In genomic region chr20:44500221-44500620, GRCh38 we compare ENCODE assay signal across 15 cellular contexts.
"Had no signal": no experiment of that assay in that cellular context is flagged by ENCODE, and none has a peak within 500 bp of the region (broad histone marks: within the 10 kb centered on the region; RNA-seq: fewer than 3 reads in every experiment).

No MANE protein-coding gene starts in this region.

- H3K27me3 Mint-ChIP-seq: activated CD8-positive, alpha-beta memory T cell treated with anti-CD3 and anti-CD28 coated beads, Interleukin-2, amount 10 ng/mL, durations not matched to agents 7 days and 5 days; activated CD8-positive, alpha-beta T cell treated with anti-CD3 and anti-CD28 coated beads for 36 hours had no signal

- H3K4me3 ChIP-seq: upper lobe of right lung had no signal

- H3K9me3 Mint-ChIP-seq: activated CD8-positive, alpha-beta T cell treated with anti-CD3 and anti-CD28 coated beads for 36 hours had no signal

- DNase-seq: activated CD4-positive, alpha-beta T cell treated with anti-CD3 and anti-CD28 coated beads for 48 hours; activated CD8-positive, alpha-beta memory T cell treated with anti-CD3 and anti-CD28 coated beads, Interleukin-2, amount 10 ng/mL, durations not matched to agents 7 days and 5 days; activated CD8-positive, alpha-beta T cell treated with anti-CD3 and anti-CD28 coated beads for 36 hours; activated T-cell treated with anti-CD3 and anti-CD28 coated beads for 4 hours; amygdala; hippocampal formation; kidney glomerular epithelial cell; nucleus accumbens; stimulated activated CD4-positive, alpha-beta T cell treated with anti-CD3 and anti-CD28 coated beads, Interleukin-2, amount 100 ng/mL, for 48 hours; stimulated activated CD8-positive, alpha-beta memory T cell treated with anti-CD3 and anti-CD28 coated beads, Interleukin-4, amount 100 ng/mL, for 48 hours; stimulated activated naive CD8-positive, alpha-beta T cell treated with anti-CD3 and anti-CD28 coated beads, Interleukin-15, Interleukin-2, amounts not matched to agents 100 U/mL and 50 U/mL, for 24 hours; upper lobe of right lung had no signal

- FAIRE-seq: bronchial epithelial cell, endometrium had no signal

- H3K9me3 ChIP-seq: upper lobe of right lung had no signal

- H3K27ac Mint-ChIP-seq: activated CD8-positive, alpha-beta memory T cell treated with anti-CD3 and anti-CD28 coated beads, Interleukin-2, amount 10 ng/mL, durations not matched to agents 7 days and 5 days; activated CD8-positive, alpha-beta T cell treated with anti-CD3 and anti-CD28 coated beads for 36 hours had no signal

- H3K27me3 ChIP-seq: upper lobe of right lung had no signal

- H3K27ac ChIP-seq: upper lobe of right lung had no signal

- H3K4me3 Mint-ChIP-seq: activated CD8-positive, alpha-beta memory T cell treated with anti-CD3 and anti-CD28 coated beads, Interleukin-2, amount 10 ng/mL, durations not matched to agents 7 days and 5 days; activated CD8-positive, alpha-beta T cell treated with anti-CD3 and anti-CD28 coated beads for 36 hours had no signal

- ATAC-seq: activated CD8-positive, alpha-beta memory T cell treated with anti-CD3 and anti-CD28 coated beads, Interleukin-2, amount 10 ng/mL, durations not matched to agents 7 days and 5 days; activated CD8-positive, alpha-beta T cell treated with anti-CD3 and anti-CD28 coated beads for 36 hours; SK-N-SH treated with all-trans-retinoic acid at 6 μM for 48 hours; stimulated activated naive CD8-positive, alpha-beta T cell treated with anti-CD3 and anti-CD28 coated beads, Interleukin-15, Interleukin-2, amounts not matched to agents 100 U/mL and 50 U/mL, for 24 hours; upper lobe of right lung had no signal
